12 cellular contexts compared by ENCODE assay signal in the genomic region with DNA sequence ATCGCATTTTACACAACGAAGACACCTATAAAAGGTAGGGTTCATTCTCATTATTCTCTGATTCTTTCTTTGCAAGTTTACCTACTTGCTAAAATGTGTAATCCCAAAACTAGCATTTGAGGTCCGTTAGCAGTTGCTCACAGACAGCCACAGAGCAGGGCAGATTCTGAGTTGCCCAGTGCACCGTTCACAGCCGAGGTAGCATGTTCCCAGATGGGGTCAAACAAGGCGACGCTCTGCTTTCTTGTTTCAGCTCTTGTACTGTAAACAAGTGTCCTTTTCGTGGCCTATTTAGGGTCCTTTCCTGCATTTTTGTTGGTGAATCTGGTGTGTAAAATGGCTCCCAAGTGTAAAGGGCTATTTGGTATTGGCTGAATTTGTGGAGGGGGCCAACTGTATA. TPM values are rescaled to one million over a fixed set of nuclear protein-coding genes. Genes with fewer than 3 reads are reported as not detected.
DNase-seq lines count a peak whose midpoint lies in the region; ATAC-seq, FAIRE-seq and TF ChIP-seq lines count a peak whose summit lies in the region.
"Had no signal": no experiment of that assay in that cellular context is flagged by ENCODE, and none has a peak within 500 bp of the region (broad histone marks: within the 10 kb centered on the region; RNA-seq: fewer than 3 reads in every experiment).

No MANE protein-coding gene starts in this region.

- no peak overlapping the region for H3K56ac ChIP-seq in mesendoderm (ENCODE audit: low read length)

- H3K27ac ChIP-seq in CD4-positive, CD25-positive, alpha-beta regulatory T cell (ENCODE audit: insufficient read depth, low read length, poor library complexity, severe bottlenecking), result peak overlapping the region; percentile 94
- H3K27ac ChIP-seq in stomach (no peak overlapping the region), mesendoderm (ENCODE audit: low read depth, low read length) (no peak overlapping the region)

- H4K8ac ChIP-seq in mesendoderm (ENCODE audit: low read depth, low read length), result no peak overlapping the region

- peak overlapping the region; percentile 91 to 98 (median 92) for H3K4me3 Mint-ChIP-seq in CD4-positive, CD25-positive, alpha-beta regulatory T cell
- peak overlapping the region; percentile 88 for H3K4me3 Mint-ChIP-seq in activated T-helper 1 cell treated with anti-CD3 and anti-CD28 coated beads, Interleukin-12 subunit alpha, Interleukin-12 subunit beta, Interleukin-2, Interleukin-4 antibody, amounts not matched to agents 30 ng/mL and 10 ng/mL and 1 ng/mL, durations not matched to agents 14 hours and 24 hours and 36 hours
- H3K4me3 Mint-ChIP-seq in naive B cell, result peak overlapping the region in 7 of 8 donors; percentile 69 to 96 (median 88)
- H3K4me3 Mint-ChIP-seq: endodermal cell had no signal

- H3K4me1 ChIP-seq in CD4-positive, CD25-positive, alpha-beta regulatory T cell (ENCODE audit: control insufficient read depth, insufficient read depth, low read length, poor library complexity, severe bottlenecking), result peaks cover 80% of the 10 kb centered on the region
- H3K4me1 ChIP-seq in stomach, result peaks cover 6 to 63% (median 46%) of the 10 kb centered on the region in 4 donors
- H3K4me1 ChIP-seq in mesendoderm (ENCODE audit: control insufficient read depth, low read depth, low read length), result peaks cover 3% of the 10 kb centered on the region

- no peak overlapping the region for H3K9ac ChIP-seq in mesendoderm (ENCODE audit: low read length)

- no peaks in the 10 kb centered on the region for H3K9me3 ChIP-seq in CD4-positive, CD25-positive, alpha-beta regulatory T cell (ENCODE audit: control insufficient read depth in 2 of 2, low read length in 2 of 2)
- H3K9me3 ChIP-seq in stomach, result no peaks in the 10 kb centered on the region

- no peaks in the 10 kb centered on the region for H3K27me3 Mint-ChIP-seq in CD4-positive, CD25-positive, alpha-beta regulatory T cell
- H3K27me3 Mint-ChIP-seq in activated T-helper 1 cell treated with anti-CD3 and anti-CD28 coated beads, Interleukin-12 subunit alpha, Interleukin-12 subunit beta, Interleukin-2, Interleukin-4 antibody, amounts not matched to agents 30 ng/mL and 10 ng/mL and 1 ng/mL, durations not matched to agents 14 hours and 24 hours and 36 hours (ENCODE audit: insufficient read depth), result no peaks in the 10 kb centered on the region
- no peaks in the 10 kb centered on the region for H3K27me3 Mint-ChIP-seq in naive B cell

- H2BK120ac ChIP-seq in mesendoderm (ENCODE audit: low read depth, low read length), result no peak overlapping the region

- ATAC-seq in CD4-positive, CD25-positive, alpha-beta regulatory T cell (ENCODE audit: low read depth in 2 of 2), result no peak
- no peak for ATAC-seq in naive B cell (ENCODE audit: low read depth in 2 of 2)

- peaks cover 42 to 71% (median 55%) of the 10 kb centered on the region in 4 donors for H3K4me1 Mint-ChIP-seq in CD4-positive, CD25-positive, alpha-beta regulatory T cell
- H3K4me1 Mint-ChIP-seq in activated T-helper 1 cell treated with anti-CD3 and anti-CD28 coated beads, Interleukin-12 subunit alpha, Interleukin-12 subunit beta, Interleukin-2, Interleukin-4 antibody, amounts not matched to agents 30 ng/mL and 10 ng/mL and 1 ng/mL, durations not matched to agents 14 hours and 24 hours and 36 hours (ENCODE audit: low read depth), result peaks cover 72% of the 10 kb centered on the region
- peaks cover 57 to 77% (median 68%) of the 10 kb centered on the region in 3 donors for H3K4me1 Mint-ChIP-seq in naive B cell

- FAIRE-seq in GM12892 (lab: Jason Lieb, UNC), result peak; percentile 67
- FAIRE-seq: urothelium cell line had no signal

- H3K79me2 ChIP-seq in mesendoderm (ENCODE audit: control insufficient read depth, insufficient read depth, low read length), result peaks cover 16% of the 10 kb centered on the region

- H3K36me3 Mint-ChIP-seq in CD4-positive, CD25-positive, alpha-beta regulatory T cell, result peaks cover 24% of the 10 kb centered on the region
- H3K36me3 Mint-ChIP-seq in activated T-helper 1 cell treated with anti-CD3 and anti-CD28 coated beads, Interleukin-12 subunit alpha, Interleukin-12 subunit beta, Interleukin-2, Interleukin-4 antibody, amounts not matched to agents 30 ng/mL and 10 ng/mL and 1 ng/mL, durations not matched to agents 14 hours and 24 hours and 36 hours (ENCODE audit: low read depth), result peaks cover 25% of the 10 kb centered on the region
- H3K36me3 Mint-ChIP-seq in naive B cell, result no peaks in the 10 kb centered on the region

- TF ChIP-seq EP300 in stomach (IDR thresholded peaks at IDR 0.05), result no peak

- TF ChIP-seq POLR2A in GM12892 (IDR thresholded peaks at IDR 0.05; ENCODE audit: low read depth, low read length) (no peak), stomach (IDR thresholded peaks at IDR 0.05) (no peak)

- no peaks in the 10 kb centered on the region for H3K27me3 ChIP-seq in CD4-positive, CD25-positive, alpha-beta regulatory T cell (ENCODE audit: control insufficient read depth, insufficient read depth, low read length)
- H3K27me3 ChIP-seq in stomach (no peaks in the 10 kb centered on the region), mesendoderm (ENCODE audit: insufficient read depth, low read length, poor library complexity) (no peaks in the 10 kb centered on the region)

- H3K36me3 ChIP-seq in CD4-positive, CD25-positive, alpha-beta regulatory T cell (ENCODE audit: control insufficient read depth, insufficient read depth, low read length), result peaks cover 2% of the 10 kb centered on the region
- H3K36me3 ChIP-seq in stomach (no peaks in the 10 kb centered on the region), mesendoderm (ENCODE audit: control insufficient read depth, insufficient read depth, low read length) (no peaks in the 10 kb centered on the region)

- H3K23ac ChIP-seq in mesendoderm (ENCODE audit: low read length), result no peak overlapping the region

- no peak overlapping the region for H3K18ac ChIP-seq in mesendoderm (ENCODE audit: low read length)

- peak in 1 of 3 donors; percentile 28 for DNase-seq in CD4-positive, CD25-positive, alpha-beta regulatory T cell
- DNase-seq in GM12892 (ENCODE audit: insufficient read length), result no peak
- DNase-seq in activated T-helper 1 cell treated with anti-CD3 and anti-CD28 coated beads, Interleukin-12 subunit alpha, Interleukin-12 subunit beta, Interleukin-2, Interleukin-4 antibody, amounts not matched to agents 30 ng/mL and 10 ng/mL and 1 ng/mL, durations not matched to agents 14 hours and 24 hours and 36 hours (ENCODE audit: low spot score), result no peak
- DNase-seq in naive B cell, result no peak
- no peak for DNase-seq in GOT3 (lab: John Stamatoyannopoulos, UW)
- DNase-seq in stomach, result no peak
- DNase-seq in mesendoderm, result no peak
- no peak for DNase-seq in DMS153 treated with DMSO at 0.1 percent for 48 hours (lab: John Stamatoyannopoulos, UW; ENCODE audit: unreplicated experiment)
- DNase-seq: endodermal cell, mammary epithelial cell had no signal

- TF ChIP-seq CTCF in stomach (IDR thresholded peaks at IDR 0.05), result no peak

- H2AK5ac ChIP-seq in mesendoderm (ENCODE audit: low read length), result no peak overlapping the region

- H2BK5ac ChIP-seq in mesendoderm (ENCODE audit: low read length), result no peak overlapping the region

- peak overlapping the region; percentile 100 for H3K4me3 ChIP-seq in CD4-positive, CD25-positive, alpha-beta regulatory T cell (ENCODE audit: low read depth, low read length)
- H3K4me3 ChIP-seq in stomach (peak overlapping the region in 1 of 4 donors; percentile 90), mesendoderm (ENCODE audit: low read length) (no peak overlapping the region)

- WGBS in stomach, 5 donors, result 67 to 76% (median 74%) methylated on average over 8 of the region's 8 CpGs
- WGBS in mesendoderm (ENCODE audit: extremely low coverage, insufficient coverage, low lambda C conversion rate), result no CpG with 5 or more reads among the region's 8 CpGs

- no peak overlapping the region for H4K5ac ChIP-seq in mesendoderm (ENCODE audit: low read length)

- H3K79me1 ChIP-seq in mesendoderm (ENCODE audit: low read length), result peaks cover 8% of the 10 kb centered on the region

- no peak overlapping the region for H3K4ac ChIP-seq in mesendoderm (ENCODE audit: low read depth, low read length)

- H3K4me2 ChIP-seq in mesendoderm (ENCODE audit: low read length), result no peak overlapping the region

- intact Hi-C loops in activated T-helper 1 cell treated with anti-CD3 and anti-CD28 coated beads, Interleukin-12 subunit alpha, Interleukin-12 subunit beta, Interleukin-2, Interleukin-4 antibody, amounts not matched to agents 30 ng/mL and 10 ng/mL and 1 ng/mL, durations not matched to agents 14 hours and 24 hours and 36 hours (cut with micrococcal nuclease), result loop anchor here (1.0 to 10.0 kb wide), 7 partner anchors 97 to 1405 kb away; a partner anchor contains a TSS
- intact Hi-C loops in stomach (cut with DNase I; ENCODE audit: low total_unique reads), result no loop called here

- no peak overlapping the region for H2BK15ac ChIP-seq in mesendoderm (replicated peaks; ENCODE audit: low read depth)

- H3K9me3 Mint-ChIP-seq in CD4-positive, CD25-positive, alpha-beta regulatory T cell, result no peaks in the 10 kb centered on the region
- H3K9me3 Mint-ChIP-seq in activated T-helper 1 cell treated with anti-CD3 and anti-CD28 coated beads, Interleukin-12 subunit alpha, Interleukin-12 subunit beta, Interleukin-2, Interleukin-4 antibody, amounts not matched to agents 30 ng/mL and 10 ng/mL and 1 ng/mL, durations not matched to agents 14 hours and 24 hours and 36 hours, result no peaks in the 10 kb centered on the region
- H3K9me3 Mint-ChIP-seq in naive B cell, result no peaks in the 10 kb centered on the region
- H3K9me3 Mint-ChIP-seq: endodermal cell had no signal

- H3K27ac Mint-ChIP-seq in CD4-positive, CD25-positive, alpha-beta regulatory T cell, result peak overlapping the region; percentile 78 to 97 (median 95)
- peak overlapping the region; percentile 72 for H3K27ac Mint-ChIP-seq in activated T-helper 1 cell treated with anti-CD3 and anti-CD28 coated beads, Interleukin-12 subunit alpha, Interleukin-12 subunit beta, Interleukin-2, Interleukin-4 antibody, amounts not matched to agents 30 ng/mL and 10 ng/mL and 1 ng/mL, durations not matched to agents 14 hours and 24 hours and 36 hours
- peak overlapping the region in 4 of 6 donors; percentile 69 to 96 (median 92) for H3K27ac Mint-ChIP-seq in naive B cell

RNA-seq across cellular contexts. Expression of a gene that starts 3.1 kb away (rescaled TPM):
- 169 TPM for total RNA-seq in CD4-positive, CD25-positive, alpha-beta regulatory T cell
- polyA plus RNA-seq in CD4-positive, CD25-positive, alpha-beta regulatory T cell, result 100 to 1,000 TPM; 253 to 337 (median 306) TPM
- polyA plus RNA-seq in GM12892 (2012; ENCODE audit: missing spikeins), result 40.2 TPM
- total RNA-seq in activated T-helper 1 cell treated with anti-CD3 and anti-CD28 coated beads, Interleukin-12 subunit alpha, Interleukin-12 subunit beta, Interleukin-2, Interleukin-4 antibody, amounts not matched to agents 30 ng/mL and 10 ng/mL and 1 ng/mL, durations not matched to agents 14 hours and 24 hours and 36 hours, result 98.8 and 106 TPM in 2 replicates
- polyA plus RNA-seq in naive B cell (ENCODE audit: low read depth in 6 of 6) (100 to 1,000 TPM; 171 to 265 (median 214) TPM), stomach (10 to 100 TPM; 21.4 to 25.1 (median 21.7) TPM)
- total RNA-seq in stomach, result 100 to 1,000 TPM in 1 of 5 donors, 10 to 100 TPM in 4; 29.2 to 102 (median 62.0) TPM
- 20.5 TPM for polyA plus RNA-seq in mesendoderm (2013, experiment 1 of 2)
- polyA plus RNA-seq in mesendoderm (2013, experiment 2 of 2), result 20.5 TPM

RNA-seq across cellular contexts. Expression of a gene that starts 43.7 kb away (rescaled TPM):
- total RNA-seq in CD4-positive, CD25-positive, alpha-beta regulatory T cell, result not detected
- polyA plus RNA-seq in CD4-positive, CD25-positive, alpha-beta regulatory T cell, result under 1 TPM in 1 of 4 donors, not detected in 3; 0.60 TPM
- polyA plus RNA-seq in GM12892 (2012; ENCODE audit: missing spikeins), result 0.40 TPM
- total RNA-seq in activated T-helper 1 cell treated with anti-CD3 and anti-CD28 coated beads, Interleukin-12 subunit alpha, Interleukin-12 subunit beta, Interleukin-2, Interleukin-4 antibody, amounts not matched to agents 30 ng/mL and 10 ng/mL and 1 ng/mL, durations not matched to agents 14 hours and 24 hours and 36 hours, result 3.4 and 4.0 TPM in 2 replicates
- 1 to 10 TPM in 3 of 6 donors, under 1 TPM in 2, not detected in 1; 0.25 to 3.5 (median 1.9) TPM for polyA plus RNA-seq in naive B cell (ENCODE audit: low read depth in 6 of 6)
- 100 to 1,000 TPM in 4 of 5 donors, 10 to 100 TPM in 1; 33.0 to 941 (median 223) TPM for total RNA-seq in stomach
- polyA plus RNA-seq in stomach, result 100 to 1,000 TPM in 2 of 3 donors, 10 to 100 TPM in 1; 76.9 to 258 (median 109) TPM
- polyA plus RNA-seq in mesendoderm (2013, experiment 1 of 2), result 0.07 TPM
- polyA plus RNA-seq in mesendoderm (2013, experiment 2 of 2), result 0.04 TPM
- total RNA-seq: endodermal cell, renal cortical epithelial cell had no signal
